16 cellular contexts compared by ENCODE assay signal in the genomic region with DNA sequence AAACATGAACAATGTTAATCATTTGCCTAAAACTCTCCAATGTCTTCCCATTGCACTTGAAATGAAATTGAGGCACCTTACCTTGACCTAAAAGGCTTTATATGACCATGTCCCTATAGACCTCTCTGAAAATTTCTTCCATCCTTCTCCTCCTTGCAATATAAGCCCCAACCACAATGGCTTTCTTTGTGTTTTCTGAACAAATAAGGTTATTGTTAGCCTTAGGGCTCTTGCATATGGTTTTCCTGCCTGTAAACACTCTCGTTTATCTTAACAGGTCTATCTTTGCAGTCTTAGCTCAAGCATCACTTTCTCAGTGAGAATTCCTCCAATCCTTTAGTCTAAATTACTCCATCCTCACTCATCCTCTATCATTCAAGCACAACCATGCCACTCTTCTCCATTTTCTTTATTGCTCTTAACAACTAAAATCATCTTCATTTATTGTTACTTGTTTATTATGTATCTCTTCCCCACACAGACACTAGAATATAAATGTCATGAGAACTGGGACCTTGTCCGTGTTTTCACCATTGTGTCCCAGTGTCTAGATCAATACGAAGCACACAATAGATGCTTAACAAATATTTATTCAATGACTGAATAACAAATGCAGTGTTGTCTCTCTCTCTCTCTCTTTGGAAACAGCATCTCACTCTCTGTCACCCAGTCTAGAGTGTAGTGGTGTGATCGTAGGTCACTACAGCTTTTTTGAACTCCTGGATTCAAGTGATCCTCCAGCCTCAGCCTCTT.
"Had no signal": no experiment of that assay in that cellular context is flagged by ENCODE, and none has a peak within 500 bp of the region (broad histone marks: within the 10 kb centered on the region; RNA-seq: fewer than 3 reads in every experiment).

No MANE protein-coding gene starts in this region.

- H3K9me3 ChIP-seq: colonic mucosa, esophagus squamous epithelium, heart left ventricle, ovary, thoracic aorta, transverse colon had no signal

- H3K27me3 ChIP-seq: colonic mucosa, esophagus squamous epithelium, heart left ventricle, ovary, transverse colon had no signal

- H3K4me1 Mint-ChIP-seq: natural killer cell; stimulated activated naive B cell treated with anti-CD40 and anti-IgM and Interleukin-4, amounts not matched to agents 10 μg/mL and 1 μg/mL and 100 μg/mL, for 72 hours; stimulated activated naive CD8-positive, alpha-beta T cell treated with anti-CD3 and anti-CD28 coated beads, Interleukin-15, amount 100 ng/mL, for 72 hours had no signal

- H3K4me3 Mint-ChIP-seq: natural killer cell; neural crest cell; stimulated activated naive B cell treated with anti-CD40 and anti-IgM and Interleukin-4, amounts not matched to agents 10 μg/mL and 1 μg/mL and 100 μg/mL, for 72 hours; stimulated activated naive CD8-positive, alpha-beta T cell treated with anti-CD3 and anti-CD28 coated beads, Interleukin-15, amount 100 ng/mL, for 72 hours had no signal

- H3K4me3 ChIP-seq: colonic mucosa, esophagus squamous epithelium, heart left ventricle, ovary, thoracic aorta, transverse colon had no signal

- H3K36me3 Mint-ChIP-seq: natural killer cell; stimulated activated naive B cell treated with anti-CD40 and anti-IgM and Interleukin-4, amounts not matched to agents 10 μg/mL and 1 μg/mL and 100 μg/mL, for 72 hours had no signal

- H3K36me3 ChIP-seq: colonic mucosa, esophagus squamous epithelium, heart left ventricle, ovary, thoracic aorta, transverse colon had no signal

- H3K27ac ChIP-seq: colonic mucosa, esophagus squamous epithelium, heart left ventricle, ovary, thoracic aorta, transverse colon had no signal

- DNase-seq: colonic mucosa; dermis blood vessel endothelial cell; esophagus squamous epithelium; foreskin fibroblast; heart left ventricle; kidney glomerular epithelial cell; natural killer cell; ovary; stimulated activated CD4-positive, alpha-beta T cell treated with anti-CD3 and anti-CD28 coated beads, Interleukin-2, amount 100 ng/mL, for 24 hours; stimulated activated CD4-positive, alpha-beta T cell treated with anti-CD3 and anti-CD28 coated beads, Interleukin-4, amount 100 ng/mL, for 4 hours; stimulated activated naive B cell treated with anti-CD40 and anti-IgM and Interleukin-4, amounts not matched to agents 10 μg/mL and 1 μg/mL and 100 μg/mL, for 72 hours; stimulated activated naive CD8-positive, alpha-beta T cell treated with anti-CD3 and anti-CD28 coated beads, Interleukin-15, amount 100 ng/mL, for 72 hours; transverse colon had no signal

- H3K27me3 Mint-ChIP-seq: progenitor cell of endocrine pancreas; stimulated activated naive B cell treated with anti-CD40 and anti-IgM and Interleukin-4, amounts not matched to agents 10 μg/mL and 1 μg/mL and 100 μg/mL, for 72 hours; stimulated activated naive CD8-positive, alpha-beta T cell treated with anti-CD3 and anti-CD28 coated beads, Interleukin-15, amount 100 ng/mL, for 72 hours had no signal

- H3K4me1 ChIP-seq: colonic mucosa had no signal

- H3K27ac Mint-ChIP-seq: natural killer cell; progenitor cell of endocrine pancreas; stimulated activated naive B cell treated with anti-CD40 and anti-IgM and Interleukin-4, amounts not matched to agents 10 μg/mL and 1 μg/mL and 100 μg/mL, for 72 hours had no signal

- H3K9me3 Mint-ChIP-seq: natural killer cell; neural crest cell; stimulated activated naive B cell treated with anti-CD40 and anti-IgM and Interleukin-4, amounts not matched to agents 10 μg/mL and 1 μg/mL and 100 μg/mL, for 72 hours; stimulated activated naive CD8-positive, alpha-beta T cell treated with anti-CD3 and anti-CD28 coated beads, Interleukin-15, amount 100 ng/mL, for 72 hours had no signal
